1 cellular context compared by ENCODE assay signal in genomic region chr9:35618325-35618727, GRCh38.
TF ChIP-seq lines count a peak whose summit lies in the region.

TSS of gene CD72 (minus strand) at chr9:35618413. CDS start at chr9:35618303, 110 bp downstream.

TF ChIP-seq in WTC11, 78 proteins besides CTCF, POLR2A, EP300 and RAD21 (continued from another document):
- TF ChIP-seq ZNF281 (CRISPR knock-in tag; IDR thresholded peaks at IDR 0.05) (no peak), TEAD1 (CRISPR knock-in tag; IDR thresholded peaks at IDR 0.05) (no peak), NFYB (CRISPR knock-in tag; conservative IDR thresholded peaks at IDR 0.05; ENCODE audit: low read depth) (no peak)
